In genomic region chr21:34934350-34934749, GRCh38 we compare ENCODE assay signal across 17 cellular contexts.
DNase-seq lines count a peak whose midpoint lies in the region; ATAC-seq and TF ChIP-seq lines count a peak whose summit lies in the region.
"Had no signal": no experiment of that assay in that cellular context is flagged by ENCODE, and none has a peak within 500 bp of the region (broad histone marks: within the 10 kb centered on the region; RNA-seq: fewer than 3 reads in every experiment).

No MANE protein-coding gene starts in this region.

- H3K4me1 ChIP-seq in esophagus muscularis mucosa: no peaks in the 10 kb centered on the region
- H3K4me1 ChIP-seq: pancreas had no signal

- peak overlapping the region; percentile 95 for H3K27ac Mint-ChIP-seq in activated naive CD4-positive, alpha-beta T cell treated with anti-CD3 and anti-CD28 coated beads, Interleukin-2, amount 50 U/mL, for 24 hours
- H3K27ac Mint-ChIP-seq in T-helper 17 cell: peak overlapping the region; percentile 96
- peak overlapping the region; percentile 52 for H3K27ac Mint-ChIP-seq in central memory CD8-positive, alpha-beta T cell (ENCODE audit: low read depth)
- peak overlapping the region; percentile 61 to 75 for H3K27ac Mint-ChIP-seq in stimulated activated naive CD8-positive, alpha-beta T cell treated with anti-CD3 and anti-CD28 coated beads, Interleukin-15, amount 100 ng/mL, for 72 hours
- H3K27ac Mint-ChIP-seq in chondrocyte (ENCODE audit: unreplicated experiment): no peak overlapping the region

- TF ChIP-seq CTCF in chondrocyte (IDR thresholded peaks at IDR 0.05): no peak
- no peak for TF ChIP-seq CTCF in esophagus muscularis mucosa (IDR thresholded peaks at IDR 0.05)

- H3K27ac ChIP-seq in esophagus muscularis mucosa (replicated peaks in 1 of 4): no peak overlapping the region
- H3K27ac ChIP-seq: epithelial cell of prostate, pancreas had no signal

- WGBS in esophagus muscularis mucosa: 82% methylated on average over 2 of the region's 2 CpGs

- TF ChIP-seq POLR2A in esophagus muscularis mucosa (IDR thresholded peaks at IDR 0.05; ENCODE audit: low read depth): no peak

- H3K4me1 Mint-ChIP-seq in activated naive CD4-positive, alpha-beta T cell treated with anti-CD3 and anti-CD28 coated beads, Interleukin-2, amount 50 U/mL, for 24 hours: peaks cover 89% of the 10 kb centered on the region
- H3K4me1 Mint-ChIP-seq in T-helper 17 cell (peaks cover 72% of the 10 kb centered on the region), chondrocyte (ENCODE audit: low read depth) (peaks cover 50% of the 10 kb centered on the region)
- H3K4me1 Mint-ChIP-seq in central memory CD8-positive, alpha-beta T cell: peaks cover 81% of the 10 kb centered on the region
- H3K4me1 Mint-ChIP-seq in stimulated activated naive CD8-positive, alpha-beta T cell treated with anti-CD3 and anti-CD28 coated beads, Interleukin-15, amount 100 ng/mL, for 72 hours: peaks cover 78% of the 10 kb centered on the region

- H3K9me3 ChIP-seq in T-helper 17 cell (ENCODE audit: control insufficient read depth, low read length, poor library complexity, severe bottlenecking): no peaks in the 10 kb centered on the region
- no peaks in the 10 kb centered on the region for H3K9me3 ChIP-seq in esophagus muscularis mucosa
- H3K9me3 ChIP-seq: pancreas had no signal

- no peak for TF ChIP-seq EP300 in esophagus muscularis mucosa (IDR thresholded peaks at IDR 0.05)

- H3K4me3 ChIP-seq in esophagus muscularis mucosa: no peak overlapping the region
- H3K4me3 ChIP-seq: pancreas had no signal

- ATAC-seq in T-helper 17 cell: no peak
- ATAC-seq in central memory CD8-positive, alpha-beta T cell (replicated peaks; ENCODE audit: extremely low read depth, poor library complexity, severe bottlenecking): no peak
- ATAC-seq in stimulated activated naive CD8-positive, alpha-beta T cell treated with anti-CD3 and anti-CD28 coated beads, Interleukin-15, amount 100 ng/mL, for 72 hours: no peak
- ATAC-seq: HepG2, left lobe of liver had no signal

- H3K36me3 Mint-ChIP-seq in activated naive CD4-positive, alpha-beta T cell treated with anti-CD3 and anti-CD28 coated beads, Interleukin-2, amount 50 U/mL, for 24 hours: peaks cover 2% of the 10 kb centered on the region
- H3K36me3 Mint-ChIP-seq in T-helper 17 cell (ENCODE audit: low read depth) (peaks cover 2% of the 10 kb centered on the region), chondrocyte (ENCODE audit: low read depth) (no peaks in the 10 kb centered on the region)
- peaks cover 8% of the 10 kb centered on the region for H3K36me3 Mint-ChIP-seq in central memory CD8-positive, alpha-beta T cell (ENCODE audit: insufficient read depth)

- H3K4me3 Mint-ChIP-seq in activated naive CD4-positive, alpha-beta T cell treated with anti-CD3 and anti-CD28 coated beads, Interleukin-2, amount 50 U/mL, for 24 hours: peak overlapping the region; percentile 45
- H3K4me3 Mint-ChIP-seq in T-helper 17 cell (peak overlapping the region; percentile 83), chondrocyte (ENCODE audit: unreplicated experiment) (no peak overlapping the region)
- peak overlapping the region; percentile 66 for H3K4me3 Mint-ChIP-seq in central memory CD8-positive, alpha-beta T cell
- H3K4me3 Mint-ChIP-seq in stimulated activated naive CD8-positive, alpha-beta T cell treated with anti-CD3 and anti-CD28 coated beads, Interleukin-15, amount 100 ng/mL, for 72 hours: peak overlapping the region; percentile 36 to 62

- H3K36me3 ChIP-seq in esophagus muscularis mucosa: no peaks in the 10 kb centered on the region
- H3K36me3 ChIP-seq: pancreas had no signal

- H3K27me3 ChIP-seq in esophagus muscularis mucosa: peaks cover 0 to 3% (median 0%) of the 10 kb centered on the region in 4 donors
- H3K27me3 ChIP-seq: pancreas had no signal

- intact Hi-C loops in esophagus muscularis mucosa (cut with DNase I): no loop called here

- H3K9me3 Mint-ChIP-seq in activated naive CD4-positive, alpha-beta T cell treated with anti-CD3 and anti-CD28 coated beads, Interleukin-2, amount 50 U/mL, for 24 hours: no peaks in the 10 kb centered on the region
- no peaks in the 10 kb centered on the region for H3K9me3 Mint-ChIP-seq in central memory CD8-positive, alpha-beta T cell
- H3K9me3 Mint-ChIP-seq in stimulated activated naive CD8-positive, alpha-beta T cell treated with anti-CD3 and anti-CD28 coated beads, Interleukin-15, amount 100 ng/mL, for 72 hours: peaks cover 0 to 6% of the 10 kb centered on the region in 2 donors
- no peaks in the 10 kb centered on the region for H3K9me3 Mint-ChIP-seq in chondrocyte (ENCODE audit: low read depth)

- no peaks in the 10 kb centered on the region for H3K27me3 Mint-ChIP-seq in activated naive CD4-positive, alpha-beta T cell treated with anti-CD3 and anti-CD28 coated beads, Interleukin-2, amount 50 U/mL, for 24 hours
- H3K27me3 Mint-ChIP-seq in T-helper 17 cell (no peaks in the 10 kb centered on the region), chondrocyte (ENCODE audit: low read depth) (no peaks in the 10 kb centered on the region)
- no peaks in the 10 kb centered on the region for H3K27me3 Mint-ChIP-seq in central memory CD8-positive, alpha-beta T cell
- no peaks in the 10 kb centered on the region for H3K27me3 Mint-ChIP-seq in stimulated activated naive CD8-positive, alpha-beta T cell treated with anti-CD3 and anti-CD28 coated beads, Interleukin-15, amount 100 ng/mL, for 72 hours

- DNase-seq in activated naive CD4-positive, alpha-beta T cell (lab: John Stamatoyannopoulos, UW): no peak
- DNase-seq in T-helper 17 cell (no peak), chondrocyte (ENCODE audit: low spot score) (no peak), mucosa of gallbladder (ENCODE audit: low spot score) (no peak), esophagus muscularis mucosa (ENCODE audit: extremely low spot score) (no peak)
- DNase-seq in central memory CD8-positive, alpha-beta T cell (ENCODE audit: low spot score in 2 of 2): no peak
- peak in 1 of 2 donors; percentile 16 for DNase-seq in stimulated activated naive CD8-positive, alpha-beta T cell treated with anti-CD3 and anti-CD28 coated beads, Interleukin-15, amount 100 ng/mL, for 72 hours
- DNase-seq: activated CD4-positive, alpha-beta T cell treated with anti-CD3 and anti-CD28 coated beads for 1 hour; NCI-H2081 treated with DMSO at 0.1 percent for 48 hours; NCI-H524 treated with DMSO at 0.1 percent for 48 hours; pancreas; stimulated activated CD4-positive, alpha-beta T cell treated with anti-CD3 and anti-CD28 coated beads, Interleukin-2, amount 100 ng/mL, for 48 hours; T-helper 9 cell had no signal
